ENCODE assay signal across 9 cellular contexts in genomic region chr20:62183426-62184142, GRCh38. TPM values are rescaled to one million over a fixed set of nuclear protein-coding genes. Genes with fewer than 3 reads are reported as not detected.
A peak's percentile ranks its signal among the peaks of the same experiment; 100 is the strongest.
DNase-seq lines count a peak whose midpoint lies in the region; ATAC-seq, FAIRE-seq and TF ChIP-seq lines count a peak whose summit lies in the region.
"Had no signal": no experiment of that assay in that cellular context is flagged by ENCODE, and none has a peak within 500 bp of the region (broad histone marks: within the 10 kb centered on the region; RNA-seq: fewer than 3 reads in every experiment).

No MANE protein-coding gene starts in this region.

- in situ Hi-C loops in Panc1 (cut with HindIII; ENCODE audit: low pct_unique_long_range_greater_than_20kb, low sequenced_read_pairs), result no loop called here

- no peak for ATAC-seq in Panc1
- ATAC-seq in pancreas, result no peak
- ATAC-seq in HG03432 (IDR thresholded peaks at IDR 0.05; ENCODE audit: unreplicated experiment), result no peak
- no peak for ATAC-seq in esophagus mucosa

- H3K27me3 ChIP-seq in Panc1 (ENCODE audit: control insufficient read depth, insufficient read depth, low read length) (no peaks in the 10 kb centered on the region), esophagus (ENCODE audit: control insufficient read depth in 1 of 2, insufficient read depth in 2 of 2, low read length in 2 of 2) (no peaks in the 10 kb centered on the region), pancreas (no peaks in the 10 kb centered on the region)

- H3K4me1 ChIP-seq in Panc1 (ENCODE audit: control insufficient read depth, insufficient read depth, low read length) (peaks cover 15% of the 10 kb centered on the region; the same call in 1 of the 2 replicates), esophagus (ENCODE audit: control insufficient read depth in 2 of 2, insufficient read depth in 2 of 2, low read length in 1 of 2) (peaks cover 0 to 4% of the 10 kb centered on the region in 2 donors), pancreas (peaks cover 0 to 18% (median 0%) of the 10 kb centered on the region in 3 donors)

- CTCF ChIA-PET in Panc1 (lab: Charles Lee), result no interaction called here

- BruUV-seq in Panc1 (replicated peaks; lab: Mats Ljungman, UMichigan), result no TSS peak

- H3K27ac ChIP-seq in Panc1 (ENCODE audit: low read length), result peak overlapping the region; percentile 95
- peak overlapping the region; percentile 80 to 86 for H3K27ac ChIP-seq in esophagus (ENCODE audit: low read depth in 2 of 2, low read length in 1 of 2)
- peak overlapping the region; percentile 82 to 90 (median 88) for H3K27ac ChIP-seq in pancreas

- intact Hi-C loops in Panc1 (cut with micrococcal nuclease; ENCODE audit: unreplicated experiment) (no loop called here), pancreas (cut with DNase I) (no loop called here)

- TF ChIP-seq CTCF in Panc1 (IDR thresholded peaks at IDR 0.05), result no peak
- no peak for TF ChIP-seq CTCF in pancreas (IDR thresholded peaks at IDR 0.05)

- peak; percentile 44 for DNase-seq in ELR (ENCODE audit: low read depth)
- DNase-seq in Panc1 (ENCODE audit: low read depth, low spot score), result no peak
- peak in 2 of 6 donors; percentile 11 to 12 for DNase-seq in pancreas
- DNase-seq in stimulated activated naive CD4-positive, alpha-beta T cell treated with Interleukin-2 at 50 U/mL for 16 hours (lab: John Stamatoyannopoulos, UW), result no peak
- DNase-seq in iPS-NIHi7 (ENCODE audit: extremely low spot score), result no peak

- H3K36me3 ChIP-seq in Panc1 (ENCODE audit: control insufficient read depth, insufficient read depth, low read length) (peaks cover 14% of the 10 kb centered on the region), esophagus (ENCODE audit: control insufficient read depth in 2 of 2, insufficient read depth in 2 of 2, low read length in 1 of 2) (peaks cover 0 to 6% of the 10 kb centered on the region in 2 donors), pancreas (peaks cover 0 to 6% (median 0%) of the 10 kb centered on the region in 3 donors)

- POLR2A ChIA-PET in Panc1 (lab: Charles Lee), result no interaction called here

- H3K9me3 ChIP-seq in Panc1 (ENCODE audit: control insufficient read depth, insufficient read depth, low read depth, low read length), result no peaks in the 10 kb centered on the region
- no peaks in the 10 kb centered on the region for H3K9me3 ChIP-seq in esophagus (ENCODE audit: control insufficient read depth in 2 of 2, insufficient read depth in 1 of 2, low read depth in 1 of 2, low read length in 1 of 2)
- H3K9me3 ChIP-seq in pancreas, result no peaks in the 10 kb centered on the region

- H3K4me3 ChIP-seq in Panc1 (ENCODE audit: low read depth in 2 of 2, low read length in 2 of 2) (peak overlapping the region; percentile 89 to 98), esophagus (ENCODE audit: low read depth in 1 of 2, low read length in 2 of 2) (peak overlapping the region; percentile 84 to 95), pancreas (peak overlapping the region; percentile 80 to 98 (median 97))

- no peak for FAIRE-seq in pancreas (lab: Jason Lieb, UNC)

- WGBS in esophagus, 2 donors, result 27 to 29% methylated on average over 25 of the region's 25 CpGs
- 23% methylated on average over 25 of the region's 25 CpGs for WGBS in pancreas, 2 donors

RNA-seq across cellular contexts. Expression of gene MTG2, which starts 0.8 kb away (rescaled TPM):
- total RNA-seq in Panc1 (2021; ENCODE audit: unreplicated experiment) (56.8 TPM), pancreas (10 to 100 TPM in 5 of 6 donors, 1 to 10 TPM in 1; 9.7 to 21.1 (median 13.1) TPM), esophagus mucosa (20.2 TPM)
- polyA plus RNA-seq in Panc1 (2012; ENCODE audit: insufficient read length), result 52.9 TPM
- polyA plus RNA-seq in esophagus (10 to 100 TPM; 19.4 to 25.4 TPM), pancreas (10 to 100 TPM; 36.2 to 55.3 TPM)

RNA-seq across cellular contexts. Expression of gene HRH3, which starts 36.5 kb away (rescaled TPM):
- total RNA-seq in Panc1 (2021; ENCODE audit: unreplicated experiment) (0.10 TPM), pancreas (under 1 TPM in 1 of 6 donors, not detected in 5; 0.08 TPM), esophagus mucosa (not detected)
- 0.16 TPM for polyA plus RNA-seq in Panc1 (2012; ENCODE audit: insufficient read length)
- polyA plus RNA-seq in esophagus (under 1 TPM in 1 of 2 donors, not detected in 1; 0.02 TPM), pancreas (under 1 TPM; 0.02 to 0.04 TPM)
- total RNA-seq: RPMI7951 had no signal

RNA-seq across cellular contexts. Expression of gene SS18L1, which starts 40.0 kb away (rescaled TPM):
- total RNA-seq in Panc1 (2021; ENCODE audit: unreplicated experiment) (21.6 TPM), pancreas (1 to 10 TPM; 6.6 to 9.7 (median 7.4) TPM), esophagus mucosa (6.9 TPM)
- 23.7 TPM for polyA plus RNA-seq in Panc1 (2012; ENCODE audit: insufficient read length)
- polyA plus RNA-seq in esophagus (10 to 100 TPM in 1 of 2 donors, 1 to 10 TPM in 1; 5.5 to 14.7 TPM), pancreas (10 to 100 TPM; 13.0 to 19.3 TPM)

RNA-seq across cellular contexts. Expression of gene PSMA7, which starts 40.4 kb away (rescaled TPM):
- total RNA-seq in Panc1 (2021; ENCODE audit: unreplicated experiment) (402 TPM), pancreas (100 to 1,000 TPM in 1 of 6 donors, 10 to 100 TPM in 5; 55.6 to 105 (median 74.3) TPM), esophagus mucosa (177 TPM)
- 469 TPM for polyA plus RNA-seq in Panc1 (2012; ENCODE audit: insufficient read length)
- polyA plus RNA-seq in esophagus (100 to 1,000 TPM in 1 of 2 donors, 10 to 100 TPM in 1; 96.8 to 294 TPM), pancreas (100 to 1,000 TPM in 1 of 2 donors, 10 to 100 TPM in 1; 67.9 to 119 TPM)

RNA-seq across cellular contexts. Expression of gene OSBPL2, which starts 54.7 kb away (rescaled TPM):
- total RNA-seq in Panc1 (2021; ENCODE audit: unreplicated experiment) (41.4 TPM), pancreas (10 to 100 TPM; 42.4 to 56.8 (median 49.2) TPM), esophagus mucosa (58.5 TPM)
- polyA plus RNA-seq in Panc1 (2012; ENCODE audit: insufficient read length), result 31.1 TPM
- polyA plus RNA-seq in esophagus (10 to 100 TPM; 31.2 to 32.3 TPM), pancreas (10 to 100 TPM; 33.3 to 34.6 TPM)
